In the genomic region with DNA sequence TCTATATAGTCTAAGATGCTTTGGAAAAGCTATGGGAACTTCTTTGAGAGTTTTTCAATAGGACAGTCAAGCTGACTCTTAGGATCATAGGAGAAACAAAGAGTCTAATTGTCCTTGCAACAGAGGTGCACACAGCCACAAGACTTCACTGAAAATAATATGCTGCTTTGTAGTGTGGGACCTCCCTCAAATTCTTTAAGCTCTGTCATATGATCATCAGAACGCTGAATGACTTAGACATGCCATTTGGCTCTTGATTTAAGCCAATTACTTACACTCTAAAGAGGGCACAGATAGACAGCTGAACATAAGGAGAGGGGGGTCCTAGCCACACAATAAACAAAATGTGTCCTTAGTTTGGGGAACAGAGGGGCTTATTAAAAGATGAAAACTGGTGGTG, we compare ENCODE assay signal across 31 cellular contexts.
DNase-seq lines count a peak whose midpoint lies in the region; ATAC-seq and TF ChIP-seq lines count a peak whose summit lies in the region.
"Had no signal": no experiment of that assay in that cellular context is flagged by ENCODE, and none has a peak within 500 bp of the region (broad histone marks: within the 10 kb centered on the region; RNA-seq: fewer than 3 reads in every experiment).

No MANE protein-coding gene starts in this region.

- no peak for TF ChIP-seq POLR2A in lower leg skin (IDR thresholded peaks at IDR 0.05)

- DNase-seq in NCI-H526 (lab: John Stamatoyannopoulos, UW) = peak; percentile 58 to 60
- no peak for DNase-seq in NCI-H526 treated with DMSO at 0.1 percent for 48 hours (lab: John Stamatoyannopoulos, UW)
- DNase-seq in RPMI7951 (ENCODE audit: low read depth) = peak; percentile 53
- peak; percentile 6 for DNase-seq in globus pallidus (ENCODE audit: low spot score)
- peak; percentile 78 for DNase-seq in retinal pigment epithelial cell (ENCODE audit: low read depth)
- no peak for DNase-seq in central memory CD4-positive, alpha-beta T cell
- DNase-seq in lower leg skin (ENCODE audit: low spot score in 2 of 2) = no peak
- DNase-seq: activated CD4-positive, alpha-beta T cell treated with anti-CD3 and anti-CD28 coated beads for 36 hours; activated CD8-positive, alpha-beta memory T cell treated with anti-CD3 and anti-CD28 coated beads, Interleukin-2, amount 50 U/mL, for 48 hours; activated CD8-positive, alpha-beta T cell treated with anti-CD3 and anti-CD28 coated beads for 36 hours; activated naive CD4-positive, alpha-beta T cell treated with anti-CD3 and anti-CD28 coated beads, Interleukin-2, amount 10 ng/mL, durations not matched to agents 7 days and 5 days; adrenal gland; body of pancreas; CD4-positive, CD25-positive, alpha-beta regulatory T cell; dorsolateral prefrontal cortex; HCEC 1CT; Karpas-422; mesendoderm; MV-4-11; NCI-H2107; NCI-H510A; nucleus accumbens; SHP77; stimulated activated CD4-positive, alpha-beta T cell treated with anti-CD3 and anti-CD28 coated beads, Interleukin-1b, Interleukin-23, amount 100 ng/mL, for 48 hours; stimulated activated naive CD8-positive, alpha-beta T cell treated with anti-CD3 and anti-CD28 coated beads, Interleukin-15, amount 100 ng/mL, for 72 hours; SW 1271; T-helper 9 cell had no signal

- no peak overlapping the region for H3K4me3 ChIP-seq in retinal pigment epithelial cell (ENCODE audit: low read length)
- H3K4me3 ChIP-seq in lower leg skin (ENCODE audit: low read depth, poor library complexity, severe bottlenecking) = no peak overlapping the region
- H3K4me3 ChIP-seq: adrenal gland, body of pancreas, dorsolateral prefrontal cortex, smooth muscle cell, thoracic aorta had no signal

- no peak for ATAC-seq in activated CD4-positive, CD25-positive, alpha-beta regulatory T cell treated with anti-CD3 and anti-CD28 coated beads, Interleukin-2, amount 50 U/mL, for 24 hours
- ATAC-seq: activated CD4-positive, alpha-beta T cell treated with anti-CD3 and anti-CD28 coated beads for 36 hours; activated CD8-positive, alpha-beta T cell treated with anti-CD3 and anti-CD28 coated beads for 36 hours; activated T-helper 17 cell treated with anti-CD3 and anti-CD28 coated beads, Interleukin-2, amount 50 U/mL, for 72 hours; body of pancreas; stimulated activated naive CD8-positive, alpha-beta T cell treated with anti-CD3 and anti-CD28 coated beads, Interleukin-15, amount 100 ng/mL, for 72 hours had no signal

- intact Hi-C loops in lower leg skin (cut with DNase I; ENCODE audit: low total_unique reads) = no loop called here

- 59 to 70% methylated on average over 1 of the region's 1 CpG for WGBS in lower leg skin, 2 donors

- TF ChIP-seq CTCF in retinal pigment epithelial cell (conservative IDR thresholded peaks at IDR 0.05; ENCODE audit: low read depth, low read length) = no peak
- no peak for TF ChIP-seq CTCF in lower leg skin (IDR thresholded peaks at IDR 0.05)

Comparison
In these comparisons a context has a peak if more than half of its experiments do, and no peak if none do; other contexts are left out.
1. DNase-seq: peak in NCI-H526 (2 of 2), RPMI7951 (single experiment), globus pallidus (single experiment) and retinal pigment epithelial cell (single experiment); none in NCI-H526 treated with DMSO at 0.1 percent for 48 hours (single experiment), central memory CD4-positive, alpha-beta T cell (single experiment) and lower leg skin (0 of 2).